ENCODE assay signal across 16 cellular contexts in genomic region chr9:90046317-90046861, GRCh38.
DNase-seq lines count a peak whose midpoint lies in the region; ATAC-seq and TF ChIP-seq lines count a peak whose summit lies in the region.
"Had no signal": no experiment of that assay in that cellular context is flagged by ENCODE, and none has a peak within 500 bp of the region (broad histone marks: within the 10 kb centered on the region; RNA-seq: fewer than 3 reads in every experiment).

No MANE protein-coding gene starts in this region.

- H3K9me3 Mint-ChIP-seq in activated CD4-positive, alpha-beta T cell treated with anti-CD3 and anti-CD28 coated beads, Interleukin-2, amount 10 ng/mL, durations not matched to agents 7 days and 5 days, result no peaks in the 10 kb centered on the region
- H3K9me3 Mint-ChIP-seq in stimulated activated naive CD8-positive, alpha-beta T cell treated with anti-CD3 and anti-CD28 coated beads, Interleukin-15, amount 100 ng/mL, for 72 hours, result peaks cover 0 to 7% of the 10 kb centered on the region in 2 donors

- no peak overlapping the region for H3K27ac ChIP-seq in brain microvascular endothelial cell
- H3K27ac ChIP-seq: C4-2B had no signal

- peaks cover 9% of the 10 kb centered on the region for H3K27me3 Mint-ChIP-seq in activated CD4-positive, alpha-beta T cell treated with anti-CD3 and anti-CD28 coated beads, Interleukin-2, amount 10 ng/mL, durations not matched to agents 7 days and 5 days
- H3K27me3 Mint-ChIP-seq in stimulated activated naive CD8-positive, alpha-beta T cell treated with anti-CD3 and anti-CD28 coated beads, Interleukin-15, amount 100 ng/mL, for 72 hours, result peaks cover 28% of the 10 kb centered on the region

- no peak overlapping the region for H3K27ac Mint-ChIP-seq in activated CD4-positive, alpha-beta T cell treated with anti-CD3 and anti-CD28 coated beads, Interleukin-2, amount 10 ng/mL, durations not matched to agents 7 days and 5 days
- H3K27ac Mint-ChIP-seq in stimulated activated naive CD8-positive, alpha-beta T cell treated with anti-CD3 and anti-CD28 coated beads, Interleukin-15, amount 100 ng/mL, for 72 hours, result no peak overlapping the region

- H3K4me1 Mint-ChIP-seq in activated CD4-positive, alpha-beta T cell treated with anti-CD3 and anti-CD28 coated beads, Interleukin-2, amount 10 ng/mL, durations not matched to agents 7 days and 5 days, result peaks cover 9% of the 10 kb centered on the region
- H3K4me1 Mint-ChIP-seq in stimulated activated naive CD8-positive, alpha-beta T cell treated with anti-CD3 and anti-CD28 coated beads, Interleukin-15, amount 100 ng/mL, for 72 hours, result peaks cover 29% of the 10 kb centered on the region

- H3K27me3 ChIP-seq in brain microvascular endothelial cell (replicated peaks), result no peaks in the 10 kb centered on the region
- H3K27me3 ChIP-seq: MG63 had no signal

- no peaks in the 10 kb centered on the region for H3K36me3 Mint-ChIP-seq in activated CD4-positive, alpha-beta T cell treated with anti-CD3 and anti-CD28 coated beads, Interleukin-2, amount 10 ng/mL, durations not matched to agents 7 days and 5 days (ENCODE audit: low read depth)

- in situ Hi-C loops in brain microvascular endothelial cell (cut with HindIII; ENCODE audit: low pct_ligation_motif_present, low sequenced_read_pairs), result no loop called here

- H3K4me3 Mint-ChIP-seq in activated CD4-positive, alpha-beta T cell treated with anti-CD3 and anti-CD28 coated beads, Interleukin-2, amount 10 ng/mL, durations not matched to agents 7 days and 5 days, result no peak overlapping the region
- H3K4me3 Mint-ChIP-seq in stimulated activated naive CD8-positive, alpha-beta T cell treated with anti-CD3 and anti-CD28 coated beads, Interleukin-15, amount 100 ng/mL, for 72 hours, result no peak overlapping the region

- H3K4me3 ChIP-seq in brain microvascular endothelial cell (ENCODE audit: low read depth, low read length), result no peak overlapping the region
- H3K4me3 ChIP-seq: GM12878, HAP-1, MG63 had no signal

- peak; percentile 40 for ATAC-seq in stimulated activated naive CD8-positive, alpha-beta T cell treated with anti-CD3 and anti-CD28 coated beads, Interleukin-15, Interleukin-2, amounts not matched to agents 100 U/mL and 50 U/mL, for 24 hours
- no peak for ATAC-seq in stimulated activated naive CD8-positive, alpha-beta T cell treated with anti-CD3 and anti-CD28 coated beads, Interleukin-15, amount 100 ng/mL, for 72 hours
- ATAC-seq: GM12878 had no signal

- peak; percentile 24 to 43 for DNase-seq in activated CD4-positive, alpha-beta T cell treated with anti-CD3 and anti-CD28 coated beads, Interleukin-2, amount 50 U/mL, for 48 hours
- no peak for DNase-seq in activated CD4-positive, alpha-beta T cell treated with anti-CD3 and anti-CD28 coated beads, Interleukin-2, amount 10 ng/mL, durations not matched to agents 7 days and 5 days
- DNase-seq in stimulated activated naive CD8-positive, alpha-beta T cell treated with anti-CD3 and anti-CD28 coated beads, Interleukin-15, Interleukin-2, amounts not matched to agents 100 U/mL and 50 U/mL, for 24 hours, result peak; percentile 31
- DNase-seq in stimulated activated naive CD8-positive, alpha-beta T cell treated with anti-CD3 and anti-CD28 coated beads, Interleukin-15, amount 100 ng/mL, for 72 hours, result no peak
- DNase-seq in stimulated activated CD4-positive, alpha-beta T cell treated with anti-CD3 and anti-CD28 coated beads, Interleukin-15, amount 100 ng/mL, for 24 hours, result peak; percentile 53
- DNase-seq in brain microvascular endothelial cell, result no peak
- no peak for DNase-seq in SKM-1 (lab: John Stamatoyannopoulos, UW; ENCODE audit: unreplicated experiment)
- DNase-seq: DMS 273 treated with DMSO at 0.1 percent for 48 hours, GDM1, MG63, NCI-H1092, NCI-H2081, NCI-H510A had no signal

- no peaks in the 10 kb centered on the region for H3K36me3 ChIP-seq in brain microvascular endothelial cell (replicated peaks)
- H3K36me3 ChIP-seq: HAP-1, MG63 had no signal

- no peak for TF ChIP-seq CTCF in brain microvascular endothelial cell (IDR thresholded peaks at IDR 0.05; ENCODE audit: low read depth, low read length, missing control alignments)

- CTCF ChIA-PET in activated CD4-positive, alpha-beta T cell treated with anti-CD3 and anti-CD28 coated beads, Interleukin-2, amount 10 ng/mL, durations not matched to agents 7 days and 5 days (lab: Charles Lee), result interaction anchor here (0.6 to 1.2 kb wide), 2 partner anchors 60 to 181 kb away, joined by 3 read pairs; no protein-coding TSS in a partner anchor

- POLR2A ChIA-PET in activated CD4-positive, alpha-beta T cell treated with anti-CD3 and anti-CD28 coated beads, Interleukin-2, amount 10 ng/mL, durations not matched to agents 7 days and 5 days (lab: Charles Lee), result no interaction called here

Comparison
In these comparisons a context has a peak if more than half of its experiments do, and no peak if none do; other contexts are left out.
1. DNase-seq: peak in activated CD4-positive, alpha-beta T cell treated with anti-CD3 and anti-CD28 coated beads, Interleukin-2, amount 50 U/mL, for 48 hours (2 of 2), stimulated activated naive CD8-positive, alpha-beta T cell treated with anti-CD3 and anti-CD28 coated beads, Interleukin-15, Interleukin-2, amounts not matched to agents 100 U/mL and 50 U/mL, for 24 hours (single experiment) and stimulated activated CD4-positive, alpha-beta T cell treated with anti-CD3 and anti-CD28 coated beads, Interleukin-15, amount 100 ng/mL, for 24 hours (single experiment); none in activated CD4-positive, alpha-beta T cell treated with anti-CD3 and anti-CD28 coated beads, Interleukin-2, amount 10 ng/mL, durations not matched to agents 7 days and 5 days (single experiment), stimulated activated naive CD8-positive, alpha-beta T cell treated with anti-CD3 and anti-CD28 coated beads, Interleukin-15, amount 100 ng/mL, for 72 hours (0 of 2), brain microvascular endothelial cell (single experiment) and SKM-1 (single experiment).